Comparison of ENCODE assay signal across 1 cellular context in genomic region chr17:35119370-35120185, GRCh38.
TF ChIP-seq lines count a peak whose summit lies in the region.

TSS of gene RAD51D (minus strand) at chr17:35119860. CDS start at chr17:35119613, 247 bp downstream.

TF ChIP-seq in IMR-90, 13 proteins besides CTCF, POLR2A, EP300 and RAD21 (continued from another document):
- TF ChIP-seq ELK1 (IDR thresholded peaks at IDR 0.05; ENCODE audit: borderline replicate concordance, low read depth, low read length) = no peak
